Comparison of ENCODE assay signal across 11 cellular contexts in genomic region chr14:37745657-37746056, GRCh38.
"Had no signal": no experiment of that assay in that cellular context is flagged by ENCODE, and none has a peak within 500 bp of the region (broad histone marks: within the 10 kb centered on the region; RNA-seq: fewer than 3 reads in every experiment).

No MANE protein-coding gene starts in this region.

- H3K4me1 ChIP-seq: HAP-1 had no signal

- H3K27ac ChIP-seq: GM23248 had no signal

- H2AFZ ChIP-seq: GM23248, GM23338 had no signal

- FAIRE-seq: H1, H54 had no signal

- ATAC-seq: GM23338, HCT116 had no signal

- H3K9me3 ChIP-seq: HAP-1 had no signal

- DNase-seq: GM23248, GOT3, H7, H9, HCEC 1CT, HFFc6 had no signal

- H3K4me2 ChIP-seq: GM23338 had no signal

- H3K4me3 ChIP-seq: GM23248, GM23338, HAP-1 had no signal

- H3K36me3 ChIP-seq: HAP-1 had no signal

- H3K9ac ChIP-seq: GM23248 had no signal
